18 cellular contexts compared by ENCODE assay signal in genomic region chr14:98160901-98161300, GRCh38.
"Had no signal": no experiment of that assay in that cellular context is flagged by ENCODE, and none has a peak within 500 bp of the region (broad histone marks: within the 10 kb centered on the region; RNA-seq: fewer than 3 reads in every experiment).

No MANE protein-coding gene starts in this region.

- H3K36me3 Mint-ChIP-seq: natural killer cell, type B pancreatic cell had no signal

- H3K4me1 ChIP-seq: ascending aorta, gastroesophageal sphincter, heart right ventricle, pancreas had no signal

- H3K4me3 Mint-ChIP-seq: activated naive CD4-positive, alpha-beta T cell treated with anti-CD3 and anti-CD28 coated beads for 36 hours; natural killer cell; T-helper 2 cell treated with Interferon-gamma antibody and Interleukin-4, amounts not matched to agents 5 μg/mL and 100 μg/mL, for 36 hours; type B pancreatic cell had no signal

- H3K27me3 ChIP-seq: ascending aorta had no signal

- H3K27ac Mint-ChIP-seq: activated naive CD4-positive, alpha-beta T cell treated with anti-CD3 and anti-CD28 coated beads for 36 hours; natural killer cell; stimulated activated naive CD8-positive, alpha-beta T cell treated with anti-CD3 and anti-CD28 coated beads, Interleukin-15, amount 100 ng/mL, for 72 hours; T-helper 2 cell treated with Interferon-gamma antibody and Interleukin-4, amounts not matched to agents 5 μg/mL and 100 μg/mL, for 36 hours; type B pancreatic cell had no signal

- H3K4me3 ChIP-seq: ascending aorta, gastroesophageal sphincter, heart right ventricle, pancreas, smooth muscle cell had no signal

- H3K27ac ChIP-seq: ascending aorta, gastroesophageal sphincter, heart right ventricle, neutrophil, pancreas had no signal

- DNase-seq: activated CD4-positive, alpha-beta T cell treated with anti-CD3 and anti-CD28 coated beads, Interleukin-2, amount 50 U/mL, for 4 hours; activated naive CD4-positive, alpha-beta T cell treated with anti-CD3 and anti-CD28 coated beads for 36 hours; activated T-cell treated with anti-CD3 and anti-CD28 coated beads, Interleukin-2, amount 50 U/mL, for 1 hour; cerebellar nuclear complex; cortex of kidney; heart right ventricle; mesendoderm; natural killer cell; pancreas; stimulated activated CD4-positive, alpha-beta T cell treated with anti-CD3 and anti-CD28 coated beads, Interleukin-4, amount 100 ng/mL, for 1 hour; stimulated activated naive CD8-positive, alpha-beta T cell treated with anti-CD3 and anti-CD28 coated beads, Interleukin-15, amount 100 ng/mL, for 72 hours had no signal

- H3K27me3 Mint-ChIP-seq: stimulated activated naive CD8-positive, alpha-beta T cell treated with anti-CD3 and anti-CD28 coated beads, Interleukin-15, amount 100 ng/mL, for 72 hours had no signal

- H3K4me2 ChIP-seq: smooth muscle cell had no signal

- ATAC-seq: gastroesophageal sphincter; heart right ventricle; natural killer cell; pancreas; sciatic nerve; stimulated activated naive CD8-positive, alpha-beta T cell treated with anti-CD3 and anti-CD28 coated beads, Interleukin-15, amount 100 ng/mL, for 72 hours had no signal

- H3K36me3 ChIP-seq: ascending aorta, gastroesophageal sphincter, heart right ventricle, neutrophil, pancreas had no signal

- H3K9me3 ChIP-seq: ascending aorta, gastroesophageal sphincter, heart right ventricle, neutrophil, pancreas had no signal

- H3K9me3 Mint-ChIP-seq: activated naive CD4-positive, alpha-beta T cell treated with anti-CD3 and anti-CD28 coated beads for 36 hours; natural killer cell; stimulated activated naive CD8-positive, alpha-beta T cell treated with anti-CD3 and anti-CD28 coated beads, Interleukin-15, amount 100 ng/mL, for 72 hours; T-helper 2 cell treated with Interferon-gamma antibody and Interleukin-4, amounts not matched to agents 5 μg/mL and 100 μg/mL, for 36 hours; type B pancreatic cell had no signal
